ENCODE assay signal across 9 cellular contexts in genomic region chr3:33786565-33787327, GRCh38. TPM values are rescaled to one million over a fixed set of nuclear protein-coding genes. Genes with fewer than 3 reads are reported as not detected.
A peak's percentile ranks its signal among the peaks of the same experiment; 100 is the strongest.
DNase-seq lines count a peak whose midpoint lies in the region; ATAC-seq and TF ChIP-seq lines count a peak whose summit lies in the region.
"Had no signal": no experiment of that assay in that cellular context is flagged by ENCODE, and none has a peak within 500 bp of the region (broad histone marks: within the 10 kb centered on the region; RNA-seq: fewer than 3 reads in every experiment).

No MANE protein-coding gene starts in this region.

- no peaks in the 10 kb centered on the region for H3K36me3 ChIP-seq in SJCRH30
- no peaks in the 10 kb centered on the region for H3K36me3 ChIP-seq in gastrocnemius medialis
- H3K36me3 ChIP-seq: adrenal gland had no signal

- in situ Hi-C loops in gastrocnemius medialis (cut with MboI; ENCODE audit: low sequenced_read_pairs in 4 of 4) = loop anchor here in 3 of 4 donors (5.0 to 10.0 kb wide), 3 partner anchors 62 to 152 kb away; no protein-coding TSS in a partner anchor

- H3K27me3 Mint-ChIP-seq in CD4-positive, alpha-beta T cell = peaks cover 30% of the 10 kb centered on the region

- no peaks in the 10 kb centered on the region for H3K9me3 Mint-ChIP-seq in CD4-positive, alpha-beta T cell
- H3K9me3 Mint-ChIP-seq: immature natural killer cell had no signal

- ATAC-seq in GM19395 (IDR thresholded peaks at IDR 0.05; ENCODE audit: unreplicated experiment) = peak; percentile 2
- ATAC-seq in gastrocnemius medialis = no peak
- no peak for ATAC-seq in CD4-positive, alpha-beta T cell (ENCODE audit: poor library complexity)
- ATAC-seq in GM21737 (IDR thresholded peaks at IDR 0.05; ENCODE audit: unreplicated experiment) = no peak

- TF ChIP-seq CTCF in foreskin fibroblast (IDR thresholded peaks at IDR 0.05; ENCODE audit: low read depth, low read length) (no peak), gastrocnemius medialis (IDR thresholded peaks at IDR 0.05 in 4 of 5, conservative IDR thresholded peaks at IDR 0.05 in 1 of 5) (no peak)
- TF ChIP-seq CTCF in CD4-positive, alpha-beta T cell (IDR thresholded peaks at IDR 0.05) = no peak

- no peaks in the 10 kb centered on the region for H3K4me1 ChIP-seq in SJCRH30
- no peaks in the 10 kb centered on the region for H3K4me1 ChIP-seq in gastrocnemius medialis

- H3K4me3 ChIP-seq in SJCRH30 = peak overlapping the region; percentile 39
- H3K4me3 ChIP-seq in foreskin fibroblast (ENCODE audit: low read depth in 1 of 2, low read length in 2 of 2) = peak overlapping the region; percentile 32 to 50
- peak overlapping the region in 3 of 4 donors; percentile 22 to 48 (median 37) for H3K4me3 ChIP-seq in gastrocnemius medialis

- DNase-seq in SJCRH30 = no peak
- no peak for DNase-seq in foreskin fibroblast
- no peak for DNase-seq in gastrocnemius medialis
- no peak for DNase-seq in DMS53 (lab: John Stamatoyannopoulos, UW)
- DNase-seq in CD4-positive, alpha-beta T cell = no peak

- no peak for TF ChIP-seq POLR2A in gastrocnemius medialis (IDR thresholded peaks at IDR 0.05)

- POLR2A ChIA-PET in CD4-positive, alpha-beta T cell (lab: Charles Lee) = interaction anchor here (1.0 to 2.0 kb wide), 3 partner anchors 11 to 655 kb away, joined by 4 to 14 read pairs (median 5); partner anchors contain the start of genes PDCD6IP and UBP1

- CTCF ChIA-PET in CD4-positive, alpha-beta T cell (lab: Charles Lee) = interaction anchor here (0.6 to 1.3 kb wide), 21 partner anchors 8 to 1609 kb away, joined by 3 to 21 read pairs (median 5); partner anchors contain the start of gene PDCD6IP

- no peak overlapping the region for H3K27ac Mint-ChIP-seq in CD4-positive, alpha-beta T cell
- H3K27ac Mint-ChIP-seq: immature natural killer cell had no signal

- intact Hi-C loops in gastrocnemius medialis (cut with DNase I; ENCODE audit: low total_unique reads) = loop anchor here (1.0 kb wide), 3 partner anchors 68 to 150 kb away; partner anchors contain the start of gene CLASP2
- intact Hi-C loops in CD4-positive, alpha-beta T cell (cut with DNase I, micrococcal nuclease) = loop anchor here (1.0 to 10.0 kb wide), 4 partner anchors 150 to 842 kb away; no protein-coding TSS in a partner anchor

- H3K4me1 Mint-ChIP-seq in CD4-positive, alpha-beta T cell (ENCODE audit: low read depth) = no peaks in the 10 kb centered on the region

- H3K4me3 Mint-ChIP-seq in CD4-positive, alpha-beta T cell = no peak overlapping the region

- no peak overlapping the region for H3K27ac ChIP-seq in SJCRH30
- no peak overlapping the region for H3K27ac ChIP-seq in gastrocnemius medialis
- no peak overlapping the region for H3K27ac ChIP-seq in CD4-positive, alpha-beta T cell (ENCODE audit: low read depth, low read length)
- H3K27ac ChIP-seq: adrenal gland had no signal

- H3K9me3 ChIP-seq in SJCRH30 (replicated peaks) = no peaks in the 10 kb centered on the region
- no peaks in the 10 kb centered on the region for H3K9me3 ChIP-seq in gastrocnemius medialis
- H3K9me3 ChIP-seq in CD4-positive, alpha-beta T cell (ENCODE audit: control insufficient read depth, low read length) = no peaks in the 10 kb centered on the region
- H3K9me3 ChIP-seq: adrenal gland had no signal

- no peaks in the 10 kb centered on the region for H3K36me3 Mint-ChIP-seq in CD4-positive, alpha-beta T cell (ENCODE audit: low read depth)
- H3K36me3 Mint-ChIP-seq: immature natural killer cell had no signal

- H3K27me3 ChIP-seq in SJCRH30 (no peaks in the 10 kb centered on the region), gastrocnemius medialis (no peaks in the 10 kb centered on the region)
- H3K27me3 ChIP-seq in CD4-positive, alpha-beta T cell (ENCODE audit: control insufficient read depth, insufficient read depth, low read length) = no peaks in the 10 kb centered on the region
- H3K27me3 ChIP-seq: adrenal gland had no signal

RNA-seq across cellular contexts. Expression of gene PDCD6IP, which starts 11.7 kb away (rescaled TPM):
- total RNA-seq in SJCRH30 (2014; rRNA removed; shearing (Covaris generic)) = 44.1 and 49.9 TPM in 2 replicates
- 100 to 1,000 TPM in 3 of 4 donors, 10 to 100 TPM in 1; 93.9 to 181 (median 127) TPM for total RNA-seq in gastrocnemius medialis
- 100 to 1,000 TPM; 109 to 112 TPM for total RNA-seq in CD4-positive, alpha-beta T cell
